Comparison of ENCODE assay signal across 8 cellular contexts in the genomic region with DNA sequence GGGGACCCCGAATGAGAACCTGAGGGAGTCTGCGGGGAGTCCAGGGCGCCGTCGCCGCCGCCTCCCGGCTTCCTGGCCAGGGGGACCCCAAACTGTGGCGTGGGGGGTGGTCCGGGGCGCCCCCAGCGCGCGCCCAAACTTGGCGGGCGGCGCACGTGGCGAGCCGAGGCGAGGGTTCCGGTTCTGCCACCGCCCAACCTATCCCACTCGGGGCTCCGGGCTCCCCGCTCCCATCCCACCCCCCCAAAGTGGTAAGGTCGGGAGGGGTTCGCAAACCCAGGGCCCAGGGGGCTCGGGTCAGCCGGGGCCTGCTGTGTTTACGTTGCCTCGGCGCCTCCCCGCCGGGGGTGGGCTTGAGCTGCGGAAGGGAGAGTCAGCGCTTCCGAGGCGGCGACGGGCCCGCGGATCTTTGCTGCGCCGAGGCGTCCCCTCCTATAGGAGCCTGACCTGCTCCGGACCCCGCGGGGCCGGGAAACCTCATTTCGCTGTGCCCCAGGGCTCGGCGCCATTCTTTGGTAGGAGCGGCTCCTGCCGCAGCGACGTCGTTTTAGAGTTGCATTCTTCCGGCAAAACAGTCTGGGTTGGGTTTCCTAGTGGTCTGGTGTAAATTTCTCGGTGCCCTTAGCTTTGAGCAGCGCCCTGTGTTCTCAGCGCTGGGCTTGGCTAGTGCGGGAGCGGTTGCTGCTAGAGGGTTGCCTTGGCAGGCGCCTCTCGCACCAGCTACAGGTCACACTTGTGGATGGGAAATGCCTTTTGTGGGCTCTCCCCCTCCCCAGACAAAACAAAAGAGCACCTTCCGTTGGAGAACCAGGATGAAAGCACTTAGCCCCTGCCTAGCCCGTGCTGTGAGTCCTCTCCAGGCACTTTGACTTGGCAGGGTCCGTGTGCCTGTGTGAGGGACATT. TPM values are rescaled to one million over a fixed set of nuclear protein-coding genes. Genes with fewer than 3 reads are reported as not detected.
A peak's percentile ranks its signal among the peaks of the same experiment; 100 is the strongest.
DNase-seq lines count a peak whose midpoint lies in the region; ATAC-seq and TF ChIP-seq lines count a peak whose summit lies in the region.

No MANE protein-coding gene starts in this region.

- CTCF ChIA-PET in BJ (lab: Yijun Ruan, JAX), result interaction anchor here (0.6 to 0.8 kb wide), 2 partner anchors 15 to 37 kb away, joined by 3 read pairs; no protein-coding TSS in a partner anchor

- TF ChIP-seq CTCF in BJ (IDR thresholded peaks at IDR 0.05; ENCODE audit: insufficient read depth, low read depth, low read length) (no peak), WI38 (IDR thresholded peaks at IDR 0.05; ENCODE audit: low read depth, low read length) (no peak)

- peak; percentile 2 for ATAC-seq in HG02642 (IDR thresholded peaks at IDR 0.05; ENCODE audit: poor library complexity, unreplicated experiment)
- peak; percentile 5 for ATAC-seq in left lobe of liver
- no peak for ATAC-seq in HG03439 (IDR thresholded peaks at IDR 0.05; ENCODE audit: unreplicated experiment)
- ATAC-seq in HG03196 (IDR thresholded peaks at IDR 0.05; ENCODE audit: unreplicated experiment), result no peak

- peaks cover 8% of the 10 kb centered on the region for H3K36me3 ChIP-seq in BJ (ENCODE audit: control insufficient read depth, insufficient read depth, low read length)

- POLR2A ChIA-PET in BJ (lab: Charles Lee), result no interaction called here

- DNase-seq in BJ (ENCODE audit: low read depth) (no peak), left lobe of liver (ENCODE audit: low spot score) (no peak)
- peak; percentile 70 for DNase-seq in central memory CD4-positive, alpha-beta T cell
- DNase-seq in stimulated activated CD4-positive, alpha-beta T cell treated with anti-CD3 and anti-CD28 coated beads, TNF-alpha, amount 100 ng/mL, for 24 hours (ENCODE audit: low read depth in 3 of 3), result peak; percentile 13 to 53 (median 40)

- H3K27me3 ChIP-seq in BJ (ENCODE audit: control insufficient read depth, insufficient read depth, low read length), result no peaks in the 10 kb centered on the region

- H3K4me3 ChIP-seq in BJ (ENCODE audit: low read depth, low read length) (peak overlapping the region; percentile 92), WI38 (ENCODE audit: low read depth, low read length) (peak overlapping the region; percentile 89)

RNA-seq across cellular contexts. Expression of a gene that starts 1.2 kb away (rescaled TPM):
- polyA plus RNA-seq in BJ (2011; rRNA removed), result 38.3 and 48.9 TPM in 2 replicates
- polyA minus RNA-seq in BJ (2011; rRNA and poly(A)+ RNA removed), result 18.8 and 19.6 TPM in 2 replicates
- 48.1 TPM for total RNA-seq in left lobe of liver

RNA-seq across cellular contexts. Expression of a gene that starts 7.2 kb away (rescaled TPM):
- 26.9 and 43.7 TPM in 2 replicates for polyA plus RNA-seq in BJ (2011; rRNA removed)
- polyA minus RNA-seq in BJ (2011; rRNA and poly(A)+ RNA removed), result 17.9 and 31.2 TPM in 2 replicates
- 214 TPM for total RNA-seq in left lobe of liver

RNA-seq across cellular contexts. Expression of a gene that starts 24.8 kb away (rescaled TPM):
- polyA plus RNA-seq in BJ (2011; rRNA removed), result 35.5 and 59.6 TPM in 2 replicates
- 12.9 and 20.4 TPM in 2 replicates for polyA minus RNA-seq in BJ (2011; rRNA and poly(A)+ RNA removed)
- total RNA-seq in left lobe of liver, result 105 TPM

RNA-seq across cellular contexts. Expression of a gene that starts 29.6 kb away (rescaled TPM):
- 854 and 1,597 TPM in 2 replicates for polyA plus RNA-seq in BJ (2011; rRNA removed)
- 665 and 710 TPM in 2 replicates for polyA minus RNA-seq in BJ (2011; rRNA and poly(A)+ RNA removed)
- total RNA-seq in left lobe of liver, result 410 TPM

RNA-seq across cellular contexts. Expression of a gene that starts 41.4 kb away (rescaled TPM):
- 0.07 and 0.11 TPM in 2 replicates for polyA plus RNA-seq in BJ (2011; rRNA removed)
- polyA minus RNA-seq in BJ (2011; rRNA and poly(A)+ RNA removed), result 0.36 and 0.43 TPM in 2 replicates
- 0.13 TPM for total RNA-seq in left lobe of liver

Comparison
In these comparisons a context has a peak if more than half of its experiments do, and no peak if none do; other contexts are left out.
1. DNase-seq: peak in central memory CD4-positive, alpha-beta T cell (single experiment) and stimulated activated CD4-positive, alpha-beta T cell treated with anti-CD3 and anti-CD28 coated beads, TNF-alpha, amount 100 ng/mL, for 24 hours (3 of 3); none in BJ (single experiment) and left lobe of liver (single experiment).
2. ATAC-seq: peak in HG02642 (single experiment) and left lobe of liver (single experiment); none in HG03439 (single experiment) and HG03196 (single experiment).